Comparison of ENCODE assay signal across 9 cellular contexts in genomic region chr6:114096553-114097172, GRCh38.
DNase-seq lines count a peak whose midpoint lies in the region; ATAC-seq and TF ChIP-seq lines count a peak whose summit lies in the region.
"Had no signal": no experiment of that assay in that cellular context is flagged by ENCODE, and none has a peak within 500 bp of the region (broad histone marks: within the 10 kb centered on the region; RNA-seq: fewer than 3 reads in every experiment).

No MANE protein-coding gene starts in this region.

- H3K9me3 ChIP-seq in HAP-1 (no peaks in the 10 kb centered on the region), body of pancreas (no peaks in the 10 kb centered on the region)

- no peak overlapping the region for H2BK120ac ChIP-seq in mesendoderm (ENCODE audit: low read depth, low read length)

- no peaks in the 10 kb centered on the region for H3K4me1 Mint-ChIP-seq in activated naive CD4-positive, alpha-beta T cell treated with anti-CD3 and anti-CD28 coated beads, Interleukin-2, amount 10 ng/mL, durations not matched to agents 7 days and 5 days
- no peaks in the 10 kb centered on the region for H3K4me1 Mint-ChIP-seq in activated T-helper 1 cell treated with anti-CD3 and anti-CD28 coated beads, Interleukin-12 subunit alpha, Interleukin-12 subunit beta, Interleukin-2, Interleukin-4 antibody, amounts not matched to agents 30 ng/mL and 10 ng/mL and 1 ng/mL, durations not matched to agents 14 hours and 24 hours and 36 hours (ENCODE audit: low read depth)
- H3K4me1 Mint-ChIP-seq in stimulated activated naive B cell treated with anti-CD40 and anti-IgM and Interleukin-4, amounts not matched to agents 10 μg/mL and 1 μg/mL and 100 μg/mL, for 72 hours: no peaks in the 10 kb centered on the region
- H3K4me1 Mint-ChIP-seq: central memory CD8-positive, alpha-beta T cell had no signal

- H3K27me3 Mint-ChIP-seq in activated naive CD4-positive, alpha-beta T cell treated with anti-CD3 and anti-CD28 coated beads, Interleukin-2, amount 10 ng/mL, durations not matched to agents 7 days and 5 days: no peaks in the 10 kb centered on the region
- peaks cover 3% of the 10 kb centered on the region for H3K27me3 Mint-ChIP-seq in activated T-helper 1 cell treated with anti-CD3 and anti-CD28 coated beads, Interleukin-12 subunit alpha, Interleukin-12 subunit beta, Interleukin-2, Interleukin-4 antibody, amounts not matched to agents 30 ng/mL and 10 ng/mL and 1 ng/mL, durations not matched to agents 14 hours and 24 hours and 36 hours (ENCODE audit: insufficient read depth)
- peaks cover 6 to 13% of the 10 kb centered on the region in 2 donors for H3K27me3 Mint-ChIP-seq in stimulated activated naive B cell treated with anti-CD40 and anti-IgM and Interleukin-4, amounts not matched to agents 10 μg/mL and 1 μg/mL and 100 μg/mL, for 72 hours
- H3K27me3 Mint-ChIP-seq: central memory CD8-positive, alpha-beta T cell had no signal

- no peaks in the 10 kb centered on the region for H3K27me3 ChIP-seq in HAP-1 (ENCODE audit: low read depth)
- no peaks in the 10 kb centered on the region for H3K27me3 ChIP-seq in body of pancreas
- no peaks in the 10 kb centered on the region for H3K27me3 ChIP-seq in mesendoderm (ENCODE audit: insufficient read depth, low read length, poor library complexity)

- DNase-seq in activated naive CD4-positive, alpha-beta T cell treated with anti-CD3 and anti-CD28 coated beads, Interleukin-2, amount 10 ng/mL, durations not matched to agents 7 days and 5 days: peak; percentile 22
- DNase-seq in activated naive CD4-positive, alpha-beta T cell treated with anti-CD3 and anti-CD28 coated beads, Interleukin-2, amount 50 U/mL, for 16 hours: no peak
- peak; percentile 8 to 62 for DNase-seq in HAP-1 (ENCODE audit: low spot score in 2 of 2)
- peak; percentile 52 for DNase-seq in NCI-H2171 (lab: John Stamatoyannopoulos, UW)
- peak in 3 of 4 donors; percentile 10 to 20 (median 11) for DNase-seq in body of pancreas
- peak; percentile 35 for DNase-seq in mesendoderm
- DNase-seq in activated T-helper 1 cell treated with anti-CD3 and anti-CD28 coated beads, Interleukin-12 subunit alpha, Interleukin-12 subunit beta, Interleukin-2, Interleukin-4 antibody, amounts not matched to agents 30 ng/mL and 10 ng/mL and 1 ng/mL, durations not matched to agents 14 hours and 24 hours and 36 hours (ENCODE audit: low spot score): no peak
- DNase-seq in stimulated activated naive B cell treated with anti-CD40 and anti-IgM and Interleukin-4, amounts not matched to agents 10 μg/mL and 1 μg/mL and 100 μg/mL, for 72 hours: no peak

- H3K79me2 ChIP-seq in mesendoderm (ENCODE audit: control insufficient read depth, insufficient read depth, low read length): no peaks in the 10 kb centered on the region

- H3K4me3 ChIP-seq in HAP-1 (no peak overlapping the region), body of pancreas (no peak overlapping the region), mesendoderm (ENCODE audit: low read length) (no peak overlapping the region)

- CTCF ChIA-PET in activated naive CD4-positive, alpha-beta T cell treated with anti-CD3 and anti-CD28 coated beads, Interleukin-2, amount 10 ng/mL, durations not matched to agents 7 days and 5 days (lab: Charles Lee): interaction anchor here (0.5 to 3.6 kb wide), 3 partner anchors 12 to 54 kb away, joined by 3 to 18 read pairs (median 3); no protein-coding TSS in a partner anchor

- WGBS in body of pancreas, 2 donors: 0 to 2% methylated on average over 2 of the region's 2 CpGs
- no CpG with 5 or more reads among the region's 2 CpGs for WGBS in mesendoderm (ENCODE audit: extremely low coverage, insufficient coverage, low lambda C conversion rate)

- no peak overlapping the region for H4K8ac ChIP-seq in mesendoderm (ENCODE audit: low read depth, low read length)

- no peaks in the 10 kb centered on the region for H3K36me3 Mint-ChIP-seq in activated naive CD4-positive, alpha-beta T cell treated with anti-CD3 and anti-CD28 coated beads, Interleukin-2, amount 10 ng/mL, durations not matched to agents 7 days and 5 days
- H3K36me3 Mint-ChIP-seq in activated T-helper 1 cell treated with anti-CD3 and anti-CD28 coated beads, Interleukin-12 subunit alpha, Interleukin-12 subunit beta, Interleukin-2, Interleukin-4 antibody, amounts not matched to agents 30 ng/mL and 10 ng/mL and 1 ng/mL, durations not matched to agents 14 hours and 24 hours and 36 hours (ENCODE audit: low read depth): no peaks in the 10 kb centered on the region
- no peaks in the 10 kb centered on the region for H3K36me3 Mint-ChIP-seq in stimulated activated naive B cell treated with anti-CD40 and anti-IgM and Interleukin-4, amounts not matched to agents 10 μg/mL and 1 μg/mL and 100 μg/mL, for 72 hours

- H3K27ac ChIP-seq in body of pancreas (no peak overlapping the region), mesendoderm (ENCODE audit: low read depth, low read length) (no peak overlapping the region)

- no peaks in the 10 kb centered on the region for H3K36me3 ChIP-seq in HAP-1 (replicated peaks)
- H3K36me3 ChIP-seq in body of pancreas (replicated peaks in 1 of 2; ENCODE audit: insufficient read depth in 1 of 2, low read depth in 2 of 2): no peaks in the 10 kb centered on the region
- no peaks in the 10 kb centered on the region for H3K36me3 ChIP-seq in mesendoderm (ENCODE audit: control insufficient read depth, insufficient read depth, low read length)

- H3K23ac ChIP-seq in mesendoderm (ENCODE audit: low read length): no peak overlapping the region

- no peaks in the 10 kb centered on the region for H3K9me3 Mint-ChIP-seq in activated naive CD4-positive, alpha-beta T cell treated with anti-CD3 and anti-CD28 coated beads, Interleukin-2, amount 10 ng/mL, durations not matched to agents 7 days and 5 days
- no peaks in the 10 kb centered on the region for H3K9me3 Mint-ChIP-seq in activated T-helper 1 cell treated with anti-CD3 and anti-CD28 coated beads, Interleukin-12 subunit alpha, Interleukin-12 subunit beta, Interleukin-2, Interleukin-4 antibody, amounts not matched to agents 30 ng/mL and 10 ng/mL and 1 ng/mL, durations not matched to agents 14 hours and 24 hours and 36 hours
- no peaks in the 10 kb centered on the region for H3K9me3 Mint-ChIP-seq in stimulated activated naive B cell treated with anti-CD40 and anti-IgM and Interleukin-4, amounts not matched to agents 10 μg/mL and 1 μg/mL and 100 μg/mL, for 72 hours
- H3K9me3 Mint-ChIP-seq: central memory CD8-positive, alpha-beta T cell had no signal

- peak overlapping the region; percentile 36 for H2BK15ac ChIP-seq in mesendoderm (replicated peaks; ENCODE audit: low read depth)

- H3K4ac ChIP-seq in mesendoderm (ENCODE audit: low read depth, low read length): no peak overlapping the region

- no peak overlapping the region for H3K56ac ChIP-seq in mesendoderm (ENCODE audit: low read length)

- H3K18ac ChIP-seq in mesendoderm (ENCODE audit: low read length): no peak overlapping the region

- in situ Hi-C loops in HAP-1 (cut with MboI; ENCODE audit: low sequenced_read_pairs): no loop called here

- TF ChIP-seq POLR2A in body of pancreas (IDR thresholded peaks at IDR 0.05): no peak

- no peak overlapping the region for H3K9ac ChIP-seq in mesendoderm (ENCODE audit: low read length)

- H2AK5ac ChIP-seq in mesendoderm (ENCODE audit: low read length): no peak overlapping the region

- H3K4me2 ChIP-seq in mesendoderm (ENCODE audit: low read length): no peak overlapping the region

- ATAC-seq in body of pancreas: no peak
- no peak for ATAC-seq in stimulated activated naive B cell treated with anti-CD40 and anti-IgM and Interleukin-4, amounts not matched to agents 10 μg/mL and 1 μg/mL and 100 μg/mL, for 72 hours (replicated peaks)

- H3K4me3 Mint-ChIP-seq in activated naive CD4-positive, alpha-beta T cell treated with anti-CD3 and anti-CD28 coated beads, Interleukin-2, amount 10 ng/mL, durations not matched to agents 7 days and 5 days: no peak overlapping the region
- no peak overlapping the region for H3K4me3 Mint-ChIP-seq in activated T-helper 1 cell treated with anti-CD3 and anti-CD28 coated beads, Interleukin-12 subunit alpha, Interleukin-12 subunit beta, Interleukin-2, Interleukin-4 antibody, amounts not matched to agents 30 ng/mL and 10 ng/mL and 1 ng/mL, durations not matched to agents 14 hours and 24 hours and 36 hours
- H3K4me3 Mint-ChIP-seq in stimulated activated naive B cell treated with anti-CD40 and anti-IgM and Interleukin-4, amounts not matched to agents 10 μg/mL and 1 μg/mL and 100 μg/mL, for 72 hours: no peak overlapping the region
- H3K4me3 Mint-ChIP-seq: central memory CD8-positive, alpha-beta T cell had no signal

- no peak overlapping the region for H2BK5ac ChIP-seq in mesendoderm (ENCODE audit: low read length)

- TF ChIP-seq CTCF in body of pancreas (IDR thresholded peaks at IDR 0.05): peak; percentile 56 to 88 (median 66)

- no peaks in the 10 kb centered on the region for H3K79me1 ChIP-seq in mesendoderm (ENCODE audit: low read length)

- H3K4me1 ChIP-seq in HAP-1 (no peaks in the 10 kb centered on the region), body of pancreas (no peaks in the 10 kb centered on the region), mesendoderm (ENCODE audit: control insufficient read depth, low read depth, low read length) (no peaks in the 10 kb centered on the region)

- H4K5ac ChIP-seq in mesendoderm (ENCODE audit: low read length): no peak overlapping the region

- intact Hi-C loops in body of pancreas (cut with DNase I): no loop called here
- intact Hi-C loops in activated T-helper 1 cell treated with anti-CD3 and anti-CD28 coated beads, Interleukin-12 subunit alpha, Interleukin-12 subunit beta, Interleukin-2, Interleukin-4 antibody, amounts not matched to agents 30 ng/mL and 10 ng/mL and 1 ng/mL, durations not matched to agents 14 hours and 24 hours and 36 hours (cut with micrococcal nuclease): loop anchor here (1.0 kb wide), 1 partner anchor 208 kb away; no protein-coding TSS in a partner anchor

- H3K27ac Mint-ChIP-seq in activated naive CD4-positive, alpha-beta T cell treated with anti-CD3 and anti-CD28 coated beads, Interleukin-2, amount 10 ng/mL, durations not matched to agents 7 days and 5 days: no peak overlapping the region
- H3K27ac Mint-ChIP-seq in activated T-helper 1 cell treated with anti-CD3 and anti-CD28 coated beads, Interleukin-12 subunit alpha, Interleukin-12 subunit beta, Interleukin-2, Interleukin-4 antibody, amounts not matched to agents 30 ng/mL and 10 ng/mL and 1 ng/mL, durations not matched to agents 14 hours and 24 hours and 36 hours: no peak overlapping the region
- no peak overlapping the region for H3K27ac Mint-ChIP-seq in stimulated activated naive B cell treated with anti-CD40 and anti-IgM and Interleukin-4, amounts not matched to agents 10 μg/mL and 1 μg/mL and 100 μg/mL, for 72 hours

Comparison
In these comparisons a context has a peak if more than half of its experiments do, and no peak if none do; other contexts are left out.
1. DNase-seq: peak in activated naive CD4-positive, alpha-beta T cell treated with anti-CD3 and anti-CD28 coated beads, Interleukin-2, amount 10 ng/mL, durations not matched to agents 7 days and 5 days (single experiment), HAP-1 (2 of 2), NCI-H2171 (single experiment), body of pancreas (3 of 4) and mesendoderm (single experiment); none in activated naive CD4-positive, alpha-beta T cell treated with anti-CD3 and anti-CD28 coated beads, Interleukin-2, amount 50 U/mL, for 16 hours (single experiment), activated T-helper 1 cell treated with anti-CD3 and anti-CD28 coated beads, Interleukin-12 subunit alpha, Interleukin-12 subunit beta, Interleukin-2, Interleukin-4 antibody, amounts not matched to agents 30 ng/mL and 10 ng/mL and 1 ng/mL, durations not matched to agents 14 hours and 24 hours and 36 hours (single experiment) and stimulated activated naive B cell treated with anti-CD40 and anti-IgM and Interleukin-4, amounts not matched to agents 10 μg/mL and 1 μg/mL and 100 μg/mL, for 72 hours (single experiment).